Comparison of ENCODE assay signal across 15 cellular contexts in the genomic region with DNA sequence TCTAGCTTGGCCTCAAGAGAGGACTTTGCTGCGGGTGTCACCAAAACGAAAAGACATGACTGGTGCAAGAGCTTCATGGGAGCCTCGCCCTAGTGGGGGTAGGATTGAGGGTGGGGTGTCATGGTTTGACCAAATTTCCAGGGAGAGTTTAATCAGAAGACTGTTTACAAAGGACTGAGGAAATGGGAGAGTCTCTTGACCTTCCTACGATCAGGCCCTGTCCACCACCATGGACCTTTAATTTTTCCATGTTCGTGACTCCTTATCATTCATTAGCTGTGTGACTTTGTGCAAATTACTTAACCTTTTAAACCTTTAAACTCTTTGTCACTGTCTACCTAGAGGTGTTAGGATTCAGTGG. TPM values are rescaled to one million over a fixed set of nuclear protein-coding genes. Genes with fewer than 3 reads are reported as not detected.
DNase-seq lines count a peak whose midpoint lies in the region; FAIRE-seq and TF ChIP-seq lines count a peak whose summit lies in the region.
"Had no signal": no experiment of that assay in that cellular context is flagged by ENCODE, and none has a peak within 500 bp of the region (broad histone marks: within the 10 kb centered on the region; RNA-seq: fewer than 3 reads in every experiment).

No MANE protein-coding gene starts in this region.

- no peaks in the 10 kb centered on the region for H3K9me3 ChIP-seq in mammary epithelial cell (replicated peaks; ENCODE audit: insufficient read depth, low read length)
- H3K9me3 ChIP-seq in breast epithelium: no peaks in the 10 kb centered on the region
- H3K9me3 ChIP-seq in astrocyte (ENCODE audit: insufficient read depth, low read depth, low read length): no peaks in the 10 kb centered on the region
- H3K9me3 ChIP-seq in small intestine (ENCODE audit: control insufficient read depth, low read depth): no peaks in the 10 kb centered on the region
- H3K9me3 ChIP-seq: vagina had no signal

- peak overlapping the region; percentile 57 for H2AFZ ChIP-seq in mammary epithelial cell (ENCODE audit: low read depth, low read length)
- no peak overlapping the region for H2AFZ ChIP-seq in astrocyte (ENCODE audit: low read depth, low read length)

- FAIRE-seq in astrocyte (lab: Jason Lieb, UNC) (no peak), small intestine (lab: Jason Lieb, UNC) (no peak)

- intact Hi-C loops in mammary epithelial cell (cut with micrococcal nuclease): loop anchor here (1.0 to 5.0 kb wide), 7 partner anchors 34 to 585 kb away; a partner anchor contains a TSS
- intact Hi-C loops in breast epithelium (cut with DNase I; ENCODE audit: low total_unique reads): loop anchor here (10.0 kb wide), 1 partner anchor 536 kb away; no protein-coding TSS in a partner anchor

- no peak overlapping the region for H3K27ac Mint-ChIP-seq in astrocyte (ENCODE audit: unreplicated experiment)
- H3K27ac Mint-ChIP-seq: activated CD4-positive, alpha-beta memory T cell treated with anti-CD3 and anti-CD28 coated beads for 36 hours; activated naive CD8-positive, alpha-beta T cell; natural killer cell had no signal

- H3K79me2 ChIP-seq in mammary epithelial cell (ENCODE audit: insufficient read depth, low read length): no peaks in the 10 kb centered on the region
- H3K79me2 ChIP-seq in astrocyte (ENCODE audit: insufficient read depth, low read length): no peaks in the 10 kb centered on the region

- no peak for TF ChIP-seq POLR2A in breast epithelium (IDR thresholded peaks at IDR 0.05)

- no peak overlapping the region for H3K4me3 ChIP-seq in mammary epithelial cell (replicated peaks in 1 of 3; ENCODE audit: insufficient read depth in 1 of 3, low read depth in 2 of 3, low read length in 3 of 3)
- H3K4me3 ChIP-seq in breast epithelium: no peak overlapping the region
- no peak overlapping the region for H3K4me3 ChIP-seq in astrocyte (ENCODE audit: insufficient read depth, low read depth, low read length)
- H3K4me3 ChIP-seq in small intestine (ENCODE audit: low read depth in 1 of 2, low read length in 2 of 2): no peak overlapping the region
- H3K4me3 ChIP-seq: vagina had no signal

- H3K4me3 Mint-ChIP-seq in astrocyte (ENCODE audit: unreplicated experiment): no peak overlapping the region
- H3K4me3 Mint-ChIP-seq: activated CD4-positive, alpha-beta memory T cell treated with anti-CD3 and anti-CD28 coated beads for 36 hours; activated naive CD8-positive, alpha-beta T cell; activated T-cell treated with anti-CD3 and anti-CD28 coated beads, Interleukin-2, amount 50 U/mL, for 4 hours; natural killer cell had no signal

- peaks cover 4% of the 10 kb centered on the region for H3K9me3 Mint-ChIP-seq in astrocyte (ENCODE audit: unreplicated experiment)
- H3K9me3 Mint-ChIP-seq: activated CD4-positive, alpha-beta memory T cell treated with anti-CD3 and anti-CD28 coated beads for 36 hours; activated T-cell treated with anti-CD3 and anti-CD28 coated beads, Interleukin-2, amount 50 U/mL, for 4 hours; natural killer cell had no signal

- CTCF ChIA-PET in mammary epithelial cell (lab: Charles Lee; ENCODE audit: low non-redundant PET): interaction anchor here (0.6 to 1.1 kb wide), 3 partner anchors 469 to 613 kb away, joined by 3 to 7 read pairs (median 4); no protein-coding TSS in a partner anchor

- no peak overlapping the region for H3K9ac ChIP-seq in mammary epithelial cell (ENCODE audit: insufficient read depth, low read length)
- peak overlapping the region; percentile 30 for H3K9ac ChIP-seq in astrocyte (ENCODE audit: low read length)

- H3K27me3 ChIP-seq in mammary epithelial cell (ENCODE audit: insufficient read depth, low read length) (no peaks in the 10 kb centered on the region), breast epithelium (no peaks in the 10 kb centered on the region), astrocyte (ENCODE audit: insufficient read depth, low read length) (no peaks in the 10 kb centered on the region), small intestine (ENCODE audit: control insufficient read depth in 2 of 2, insufficient read depth in 2 of 2, low read length in 2 of 2) (no peaks in the 10 kb centered on the region)
- H3K27me3 ChIP-seq: vagina had no signal

- no TSS peak for BruUV-seq in mammary epithelial cell (replicated peaks; lab: Mats Ljungman, UMichigan)

- H3K27me3 Mint-ChIP-seq in astrocyte (ENCODE audit: low read depth, unreplicated experiment): no peaks in the 10 kb centered on the region
- H3K27me3 Mint-ChIP-seq: activated CD4-positive, alpha-beta memory T cell treated with anti-CD3 and anti-CD28 coated beads for 36 hours; activated naive CD8-positive, alpha-beta T cell had no signal

- dilution Hi-C loops in mammary epithelial cell (cut with HindIII; ENCODE audit: low sequenced_read_pairs): no loop called here

- H3K36me3 Mint-ChIP-seq in astrocyte (ENCODE audit: low read depth, unreplicated experiment): peaks cover 2% of the 10 kb centered on the region
- H3K36me3 Mint-ChIP-seq: activated CD4-positive, alpha-beta memory T cell treated with anti-CD3 and anti-CD28 coated beads for 36 hours; natural killer cell had no signal

- H4K20me1 ChIP-seq in mammary epithelial cell (ENCODE audit: insufficient read depth, low read length) (no peaks in the 10 kb centered on the region), astrocyte (ENCODE audit: insufficient read depth, low read length) (no peaks in the 10 kb centered on the region)

- 98% methylated on average over 5 of the region's 5 CpGs for WGBS in mammary epithelial cell (ENCODE audit: low coverage, missing lambda C conversion rate)
- 69 to 82% (median 77%) methylated on average over 5 of the region's 5 CpGs for WGBS in small intestine, 3 donors

- H3K4me1 Mint-ChIP-seq in astrocyte (ENCODE audit: low read depth, unreplicated experiment): peaks cover 13% of the 10 kb centered on the region

- peak overlapping the region; percentile 43 for H3K4me2 ChIP-seq in mammary epithelial cell (ENCODE audit: insufficient read depth, low read depth, low read length)
- H3K4me2 ChIP-seq in astrocyte (ENCODE audit: low read length): peak overlapping the region; percentile 67

- peaks cover 9% of the 10 kb centered on the region for H3K4me1 ChIP-seq in mammary epithelial cell (ENCODE audit: insufficient read depth, low read length)
- H3K4me1 ChIP-seq in breast epithelium: peaks cover 0 to 10% of the 10 kb centered on the region in 2 donors
- peaks cover 14% of the 10 kb centered on the region for H3K4me1 ChIP-seq in astrocyte (ENCODE audit: insufficient read depth, low read length)
- no peaks in the 10 kb centered on the region for H3K4me1 ChIP-seq in small intestine (ENCODE audit: control insufficient read depth in 2 of 2, insufficient read depth in 1 of 2, low read depth in 1 of 2, low read length in 1 of 2)

- no peak overlapping the region for H3K27ac ChIP-seq in mammary epithelial cell (ENCODE audit: insufficient read depth, low read depth, low read length)
- peak overlapping the region in 1 of 2 donors; percentile 68 for H3K27ac ChIP-seq in breast epithelium
- H3K27ac ChIP-seq in astrocyte (ENCODE audit: low read depth, low read length): no peak overlapping the region
- H3K27ac ChIP-seq in small intestine (ENCODE audit: low read depth in 1 of 2, low read length in 1 of 2): no peak overlapping the region
- H3K27ac ChIP-seq: vagina had no signal

- TF ChIP-seq CTCF in mammary epithelial cell (conservative IDR thresholded peaks at IDR 0.05 in 1 of 2, IDR thresholded peaks at IDR 0.05 in 1 of 2; ENCODE audit: extremely low read depth in 1 of 2, insufficient read depth in 1 of 2, low read depth in 1 of 2, low read length in 2 of 2) (no peak), breast epithelium (IDR thresholded peaks at IDR 0.05) (no peak), GM10266 (IDR thresholded peaks at IDR 0.05; ENCODE audit: control insufficient read depth, insufficient read depth, low read depth, missing control alignments) (no peak), astrocyte (IDR thresholded peaks at IDR 0.05; ENCODE audit: insufficient read depth, low read depth, low read length) (no peak)

- DNase-seq in mammary epithelial cell: no peak
- no peak for DNase-seq in breast epithelium (ENCODE audit: low spot score in 2 of 2)
- peak; percentile 3 for DNase-seq in GM10266 (ENCODE audit: extremely low spot score)
- no peak for DNase-seq in astrocyte (ENCODE audit: low read depth)
- peak; percentile 49 for DNase-seq in small intestine
- no peak for DNase-seq in NAMALWA (ENCODE audit: low spot score)
- no peak for DNase-seq in DMS153 treated with DMSO at 0.1 percent for 48 hours (lab: John Stamatoyannopoulos, UW; ENCODE audit: unreplicated experiment)
- DNase-seq in NOMO-1 treated with dmso at 0.1 percent for 144 hours (lab: John Stamatoyannopoulos, UW; ENCODE audit: unreplicated experiment): no peak

- H3K36me3 ChIP-seq in mammary epithelial cell (ENCODE audit: insufficient read depth, low read length): no peaks in the 10 kb centered on the region
- no peaks in the 10 kb centered on the region for H3K36me3 ChIP-seq in breast epithelium
- H3K36me3 ChIP-seq in astrocyte (ENCODE audit: insufficient read depth, low read length): no peaks in the 10 kb centered on the region
- no peaks in the 10 kb centered on the region for H3K36me3 ChIP-seq in small intestine (ENCODE audit: control insufficient read depth in 2 of 2, insufficient read depth in 2 of 2, low read length in 2 of 2)
- H3K36me3 ChIP-seq: vagina had no signal

- in situ Hi-C loops in mammary epithelial cell (cut with MboI; ENCODE audit: low sequenced_read_pairs in 2 of 2): loop anchor here (5.0 to 25.0 kb wide), 8 partner anchors 243 to 763 kb away; a partner anchor contains a TSS

RNA-seq across cellular contexts. Expression of a gene that starts 23.0 kb away (rescaled TPM):
- total RNA-seq in mammary epithelial cell: 10 to 100 TPM in 1 of 2 donors, 1 to 10 TPM in 1; 9.8 to 20.5 TPM
- not detected for polyA plus RNA-seq in mammary epithelial cell
- not detected for polyA minus RNA-seq in mammary epithelial cell
- 10 to 100 TPM; 12.1 to 21.1 (median 15.5) TPM for total RNA-seq in breast epithelium
- total RNA-seq in astrocyte: 0.91 and 1.4 TPM in 2 replicates
- polyA plus RNA-seq in small intestine: 1 to 10 TPM in 1 of 3 donors, under 1 TPM in 1, not detected in 1; 0.89 to 3.2 TPM
- total RNA-seq: LHCN-M2, OCI-LY7 had no signal

Comparison
In these comparisons a context has a peak if more than half of its experiments do, and no peak if none do; other contexts are left out.
1. DNase-seq: peak in GM10266 (single experiment) and small intestine (single experiment); none in mammary epithelial cell (single experiment), breast epithelium (0 of 2), astrocyte (single experiment), NAMALWA (single experiment), DMS153 treated with DMSO at 0.1 percent for 48 hours (single experiment) and NOMO-1 treated with dmso at 0.1 percent for 144 hours (single experiment).